Comparison of ENCODE assay signal across 31 cellular contexts in the genomic region with DNA sequence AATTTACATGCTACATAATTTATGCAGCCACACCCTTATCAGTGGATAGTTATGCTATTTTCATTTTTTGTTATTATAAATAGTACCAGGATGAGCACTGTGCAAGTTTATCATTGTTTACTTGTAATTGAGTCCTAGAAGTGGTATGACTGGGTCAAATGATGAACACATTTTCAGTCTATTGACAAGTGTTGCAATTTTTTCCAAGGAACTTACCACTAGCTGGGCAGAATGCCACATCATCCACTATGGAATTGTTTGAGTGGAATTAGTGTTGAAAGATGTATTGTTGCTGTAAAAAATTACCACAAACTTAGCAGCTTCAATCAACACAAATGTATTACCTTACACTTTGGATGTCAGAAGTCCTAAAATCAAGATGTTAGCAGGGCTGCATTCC. TPM values are rescaled to one million over a fixed set of nuclear protein-coding genes. Genes with fewer than 3 reads are reported as not detected.
DNase-seq lines count a peak whose midpoint lies in the region; ATAC-seq and TF ChIP-seq lines count a peak whose summit lies in the region.
"Had no signal": no experiment of that assay in that cellular context is flagged by ENCODE, and none has a peak within 500 bp of the region (broad histone marks: within the 10 kb centered on the region; RNA-seq: fewer than 3 reads in every experiment).

No MANE protein-coding gene starts in this region.

- no peak for TF ChIP-seq CTCF in RWPE2 (IDR thresholded peaks at IDR 0.05; ENCODE audit: poor library complexity, severe bottlenecking)

- H3K9me3 ChIP-seq in RWPE2 (ENCODE audit: severe bottlenecking) = no peaks in the 10 kb centered on the region
- H3K9me3 ChIP-seq: right lobe of liver, thoracic aorta had no signal

- no peak overlapping the region for H3K4me3 ChIP-seq in RWPE2 (ENCODE audit: severe bottlenecking)
- H3K4me3 ChIP-seq: dorsolateral prefrontal cortex, GM23338, heart right ventricle, lung, right lobe of liver, thoracic aorta had no signal

- peaks cover 13% of the 10 kb centered on the region for H3K4me1 ChIP-seq in RWPE2 (ENCODE audit: insufficient read depth, poor library complexity, severe bottlenecking)
- H3K4me1 ChIP-seq: parathyroid adenoma, right lobe of liver had no signal

- H3K36me3 ChIP-seq in RWPE2 (ENCODE audit: low read depth) = no peaks in the 10 kb centered on the region
- H3K36me3 ChIP-seq: heart right ventricle, right lobe of liver, thoracic aorta had no signal

- no peaks in the 10 kb centered on the region for H3K27me3 ChIP-seq in RWPE2 (ENCODE audit: insufficient read depth, poor library complexity, severe bottlenecking)
- H3K27me3 ChIP-seq: dorsolateral prefrontal cortex, heart right ventricle, right lobe of liver had no signal

- no peak overlapping the region for H3K27ac ChIP-seq in RWPE2 (ENCODE audit: poor library complexity, severe bottlenecking)
- H3K27ac ChIP-seq: dorsolateral prefrontal cortex, foreskin keratinocyte, heart right ventricle, parathyroid adenoma, right lobe of liver, thoracic aorta had no signal

- DNase-seq in LHCN-M2 (ENCODE audit: low read depth) (peak; percentile 68), RWPE2 (ENCODE audit: low spot score) (no peak), fibroblast of gingiva (ENCODE audit: low read depth) (peak; percentile 48), renal cortical epithelial cell (ENCODE audit: low read depth) (peak; percentile 77), T-helper 2 cell (no peak)
- no peak for DNase-seq in activated T-cell treated with anti-CD3 and anti-CD28 coated beads, Interleukin-2, amount 50 U/mL, for 48 hours
- DNase-seq: activated CD4-positive, alpha-beta memory T cell treated with anti-CD3 and anti-CD28 coated beads, Interleukin-2, amount 10 ng/mL, durations not matched to agents 7 days and 5 days; activated CD4-positive, alpha-beta T cell treated with anti-CD3 and anti-CD28 coated beads for 1 hour; activated CD8-positive, alpha-beta memory T cell treated with anti-CD3 and anti-CD28 coated beads, Interleukin-2, amount 50 U/mL, for 48 hours; anterior cingulate cortex; CD4-positive, CD25-positive, alpha-beta regulatory T cell; dorsolateral prefrontal cortex; heart right ventricle; Karpas-422; NCI-H1092; NCI-H1694 treated with DMSO at 0.1 percent for 48 hours; right lobe of liver; stimulated activated naive CD4-positive, alpha-beta T cell treated with Interleukin-2 at 50 U/mL for 16 hours had no signal

- ATAC-seq in RWPE2 (ENCODE audit: low read depth) = peak; percentile 52; the same call in 2 of the 3 replicates
- ATAC-seq in HG03442 (IDR thresholded peaks at IDR 0.05; ENCODE audit: unreplicated experiment) = no peak
- ATAC-seq in GM21360 (IDR thresholded peaks at IDR 0.05; ENCODE audit: unreplicated experiment) = no peak
- ATAC-seq: activated T-helper 17 cell treated with anti-CD3 and anti-CD28 coated beads, Interleukin-2, amount 50 U/mL, for 72 hours; foreskin keratinocyte; GM23338; heart right ventricle; HepG2 had no signal

RNA-seq across cellular contexts. Expression of gene OPN5, which starts 38.1 kb away (rescaled TPM):
- not detected in 2 replicates for total RNA-seq in LHCN-M2 (2014; rRNA removed)
- not detected for polyA plus RNA-seq in LHCN-M2 (2012)
- under 0.01 TPM in 1 of 2 replicates, not detected in the other for total RNA-seq in renal cortical epithelial cell
- total RNA-seq: activated CD4-positive, alpha-beta memory T cell treated with anti-CD3 and anti-CD28 coated beads, Interleukin-2, amount 10 ng/mL, durations not matched to agents 7 days and 5 days; activated T-helper 17 cell treated with anti-CD3 and anti-CD28 coated beads, Interleukin-2, amount 50 U/mL, for 72 hours; CD4-positive, CD25-positive, alpha-beta regulatory T cell; foreskin keratinocyte; GM23338; HepG2; mucosa of gallbladder; right lobe of liver; SK-MEL-5; T-helper 1 cell treated with Interleukin-12 subunit alpha and Interleukin-12 subunit beta and Interleukin-4 antibody, amounts not matched to agents 30 ng/mL and 1 ng/mL, for 36 hours; thoracic aorta had no signal
- polyA plus RNA-seq: CD4-positive, CD25-positive, alpha-beta regulatory T cell; GM23338; HepG2; lung had no signal

RNA-seq across cellular contexts. Expression of gene ADGRF4, which starts 45.4 kb away (rescaled TPM):
- total RNA-seq in LHCN-M2 (2014; rRNA removed) (under 0.01 and 0.13 TPM in 2 replicates), renal cortical epithelial cell (0.10 and 5.2 TPM in 2 replicates)
- not detected for polyA plus RNA-seq in LHCN-M2 (2012)
- total RNA-seq: activated CD4-positive, alpha-beta memory T cell treated with anti-CD3 and anti-CD28 coated beads, Interleukin-2, amount 10 ng/mL, durations not matched to agents 7 days and 5 days; activated T-helper 17 cell treated with anti-CD3 and anti-CD28 coated beads, Interleukin-2, amount 50 U/mL, for 72 hours; CD4-positive, CD25-positive, alpha-beta regulatory T cell; GM23338; HepG2; right lobe of liver; T-helper 1 cell treated with Interleukin-12 subunit alpha and Interleukin-12 subunit beta and Interleukin-4 antibody, amounts not matched to agents 30 ng/mL and 1 ng/mL, for 36 hours; thoracic aorta had no signal
- polyA plus RNA-seq: CD4-positive, CD25-positive, alpha-beta regulatory T cell; GM23338; neural cell had no signal

Comparison
In these comparisons a context has a peak if more than half of its experiments do, and no peak if none do; other contexts are left out.
1. DNase-seq: peak in LHCN-M2 (single experiment), fibroblast of gingiva (single experiment) and renal cortical epithelial cell (single experiment); none in RWPE2 (single experiment), T-helper 2 cell (0 of 5) and activated T-cell treated with anti-CD3 and anti-CD28 coated beads, Interleukin-2, amount 50 U/mL, for 48 hours (0 of 2).